12 cellular contexts compared by ENCODE assay signal in the genomic region with DNA sequence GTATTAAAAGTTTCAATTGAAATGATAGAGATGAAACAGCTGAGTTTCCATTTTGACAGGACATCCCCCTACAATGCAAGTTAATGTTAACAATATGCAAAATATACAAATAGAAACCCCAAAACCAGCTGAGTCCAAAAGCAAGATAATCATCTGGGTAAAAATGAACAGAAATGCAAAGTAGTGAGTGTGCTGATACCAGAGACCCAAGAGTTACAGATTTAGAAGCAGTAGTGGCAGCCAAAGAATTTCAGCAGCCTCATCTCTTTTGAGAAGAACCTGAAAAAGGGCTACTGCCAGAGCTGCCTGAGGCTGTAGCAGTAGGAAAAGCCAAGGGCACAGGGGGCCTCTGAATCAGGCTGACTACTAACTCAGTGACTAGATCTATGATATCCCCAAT.
DNase-seq lines count a peak whose midpoint lies in the region; ATAC-seq and TF ChIP-seq lines count a peak whose summit lies in the region.
"Had no signal": no experiment of that assay in that cellular context is flagged by ENCODE, and none has a peak within 500 bp of the region (broad histone marks: within the 10 kb centered on the region; RNA-seq: fewer than 3 reads in every experiment).

No MANE protein-coding gene starts in this region.

- no peak overlapping the region for H3K4me3 ChIP-seq in ascending aorta
- H3K4me3 ChIP-seq in sigmoid colon, result no peak overlapping the region

- no peak for TF ChIP-seq EP300 in sigmoid colon (IDR thresholded peaks at IDR 0.05)

- no peak for TF ChIP-seq CTCF in ascending aorta (IDR thresholded peaks at IDR 0.05)
- no peak for TF ChIP-seq CTCF in sigmoid colon (IDR thresholded peaks at IDR 0.05)

- intact Hi-C loops in ascending aorta (cut with DNase I) (no loop called here), sigmoid colon (cut with DNase I) (no loop called here)

- no peak for TF ChIP-seq POLR2A in sigmoid colon (IDR thresholded peaks at IDR 0.05)

- peak; percentile 54 for ATAC-seq in GM18861 (IDR thresholded peaks at IDR 0.05; ENCODE audit: unreplicated experiment)
- ATAC-seq in HG02571 (IDR thresholded peaks at IDR 0.05; ENCODE audit: unreplicated experiment), result peak; percentile 51
- no peak for ATAC-seq in left lobe of liver

- H3K27me3 ChIP-seq in ascending aorta, result no peaks in the 10 kb centered on the region
- no peaks in the 10 kb centered on the region for H3K27me3 ChIP-seq in sigmoid colon

- H3K36me3 ChIP-seq in ascending aorta (no peaks in the 10 kb centered on the region), sigmoid colon (peaks cover 0 to 2% (median 0%) of the 10 kb centered on the region in 4 donors)

- H3K4me1 ChIP-seq in ascending aorta, result peaks cover 14 to 44% of the 10 kb centered on the region in 2 donors
- peaks cover 0 to 53% (median 45%) of the 10 kb centered on the region in 4 donors for H3K4me1 ChIP-seq in sigmoid colon

- no peaks in the 10 kb centered on the region for H3K9me3 ChIP-seq in ascending aorta
- no peaks in the 10 kb centered on the region for H3K9me3 ChIP-seq in sigmoid colon

- peak overlapping the region; percentile 75 to 78 for H3K27ac ChIP-seq in ascending aorta
- peak overlapping the region; percentile 37 to 70 (median 58) for H3K27ac ChIP-seq in sigmoid colon

- DNase-seq in ascending aorta (ENCODE audit: low spot score in 2 of 2), result no peak
- no peak for DNase-seq in sigmoid colon
- DNase-seq in amniotic stem cell (lab: John Stamatoyannopoulos, UW), result no peak
- DNase-seq in hippocampal formation (lab: John Stamatoyannopoulos, UW), result no peak
- DNase-seq in left lobe of liver (ENCODE audit: low spot score), result no peak
- no peak for DNase-seq in glomerular visceral epithelial cell (ENCODE audit: extremely low spot score)
- DNase-seq: activated CD8-positive, alpha-beta memory T cell treated with anti-CD3 and anti-CD28 coated beads, Interleukin-2, amount 50 U/mL, for 48 hours; CD8-positive, alpha-beta memory T cell; NCI-H187; T1000 had no signal
